Comparison of ENCODE assay signal across 8 cellular contexts in the genomic region with DNA sequence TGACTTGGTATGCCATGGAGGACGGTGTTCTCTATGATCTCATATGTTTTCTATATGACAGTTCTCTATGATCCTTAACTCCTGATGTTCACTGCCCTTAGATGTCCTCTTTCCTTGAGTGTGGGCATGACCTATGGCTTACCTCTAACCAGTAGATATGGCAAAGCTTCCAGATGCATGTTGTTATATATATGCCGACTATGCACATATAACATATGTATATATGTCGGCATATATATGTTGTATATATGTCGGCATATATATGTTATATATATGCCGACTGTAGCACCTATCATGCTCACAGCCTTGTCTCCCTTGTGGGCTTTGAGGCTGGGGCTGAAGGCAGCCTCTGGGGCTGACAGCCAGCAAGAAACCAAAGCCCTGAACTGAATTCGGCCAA.
"Had no signal": no experiment of that assay in that cellular context is flagged by ENCODE, and none has a peak within 500 bp of the region (broad histone marks: within the 10 kb centered on the region; RNA-seq: fewer than 3 reads in every experiment).

No MANE protein-coding gene starts in this region.

- FAIRE-seq: H1, H54, HTR-8/SVneo had no signal

- H3K27ac ChIP-seq: KMS-11 had no signal

- H3K4me3 ChIP-seq: GM23338 had no signal

- DNase-seq: H9, HCEC 1CT, KBM-7 had no signal

- H3K4me2 ChIP-seq: GM23338, KMS-11 had no signal

- H3K9ac ChIP-seq: KMS-11 had no signal

- ATAC-seq: GM23338 had no signal

- H2AFZ ChIP-seq: GM23338 had no signal
